Comparison of ENCODE assay signal across 2 cellular contexts in the genomic region with DNA sequence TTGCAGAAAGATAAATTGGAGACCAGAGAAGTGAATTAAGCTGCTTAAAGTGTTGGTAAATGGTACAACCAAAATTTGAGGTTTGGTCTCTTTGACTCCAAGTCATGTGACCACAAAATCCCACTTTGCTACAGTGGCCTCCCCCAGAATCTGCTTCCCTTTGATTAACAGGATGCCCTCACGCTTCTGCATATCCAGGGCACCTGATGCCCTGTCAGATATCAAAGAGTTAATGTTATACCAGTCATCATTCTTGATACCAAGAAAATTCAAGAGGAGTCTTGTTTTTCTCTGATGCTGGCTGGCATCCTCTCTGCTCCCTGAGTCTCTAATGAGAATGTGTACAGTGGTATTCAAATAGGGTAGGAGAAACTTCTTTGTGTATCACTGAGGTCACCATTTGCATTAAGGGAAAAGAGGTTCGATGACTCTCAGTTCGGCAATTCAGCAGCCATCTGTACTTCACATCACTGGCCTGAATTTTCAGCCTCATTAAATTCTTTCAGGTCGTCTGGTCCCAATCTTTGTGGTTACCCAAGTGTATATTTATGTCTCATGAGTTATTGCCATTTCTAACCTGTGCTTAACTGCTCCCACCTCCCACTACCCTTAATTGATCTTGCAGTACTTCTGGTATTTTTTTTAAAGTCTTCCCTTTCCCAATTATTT.
A peak's percentile ranks its signal among the peaks of the same experiment; 100 is the strongest.
TF ChIP-seq lines count a peak whose summit lies in the region.

No MANE protein-coding gene starts in this region.

TF ChIP-seq in WTC11, 78 proteins besides CTCF, POLR2A, EP300 and RAD21 (continues in another document):
- no peak for TF ChIP-seq ZNF396 (CRISPR knock-in tag; IDR thresholded peaks at IDR 0.05; ENCODE audit: borderline replicate concordance)
- no peak for TF ChIP-seq ZNF121 (CRISPR knock-in tag; IDR thresholded peaks at IDR 0.05)
- TF ChIP-seq SP1 (CRISPR knock-in tag; conservative IDR thresholded peaks at IDR 0.05), result peak; percentile 37; the same call in 1 of the 2 replicates
- TF ChIP-seq SMAD3 (CRISPR knock-in tag; IDR thresholded peaks at IDR 0.05; ENCODE audit: borderline replicate concordance), result peak; percentile 77
- no peak for TF ChIP-seq NR1H2 (CRISPR knock-in tag; IDR thresholded peaks at IDR 0.05)
- no peak for TF ChIP-seq NFE2L1 (CRISPR knock-in tag; IDR thresholded peaks at IDR 0.05)
- TF ChIP-seq, protein P1, sequence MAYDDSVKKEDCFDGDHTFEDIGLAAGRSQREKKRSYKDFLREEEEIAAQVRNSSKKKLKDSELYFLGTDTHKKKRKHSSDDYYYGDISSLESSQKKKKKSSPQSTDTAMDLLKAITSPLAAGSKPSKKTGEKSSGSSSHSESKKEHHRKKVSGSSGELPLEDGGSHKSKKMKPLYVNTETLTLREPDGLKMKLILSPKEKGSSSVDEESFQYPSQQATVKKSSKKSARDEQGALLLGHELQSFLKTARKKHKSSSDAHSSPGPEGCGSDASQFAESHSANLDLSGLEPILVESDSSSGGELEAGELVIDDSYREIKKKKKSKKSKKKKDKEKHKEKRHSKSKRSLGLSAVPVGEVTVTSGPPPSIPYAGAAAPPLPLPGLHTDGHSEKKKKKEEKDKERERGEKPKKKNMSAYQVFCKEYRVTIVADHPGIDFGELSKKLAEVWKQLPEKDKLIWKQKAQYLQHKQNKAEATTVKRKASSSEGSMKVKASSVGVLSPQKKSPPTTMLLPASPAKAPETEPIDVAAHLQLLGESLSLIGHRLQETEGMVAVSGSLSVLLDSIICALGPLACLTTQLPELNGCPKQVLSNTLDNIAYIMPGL (CRISPR knock-in tag; IDR thresholded peaks at IDR 0.05), result no peak
- peak; percentile 35; the same call in 1 of the 2 replicates for TF ChIP-seq ZNF671 (CRISPR knock-in tag; IDR thresholded peaks at IDR 0.05)
- TF ChIP-seq, protein P2, sequence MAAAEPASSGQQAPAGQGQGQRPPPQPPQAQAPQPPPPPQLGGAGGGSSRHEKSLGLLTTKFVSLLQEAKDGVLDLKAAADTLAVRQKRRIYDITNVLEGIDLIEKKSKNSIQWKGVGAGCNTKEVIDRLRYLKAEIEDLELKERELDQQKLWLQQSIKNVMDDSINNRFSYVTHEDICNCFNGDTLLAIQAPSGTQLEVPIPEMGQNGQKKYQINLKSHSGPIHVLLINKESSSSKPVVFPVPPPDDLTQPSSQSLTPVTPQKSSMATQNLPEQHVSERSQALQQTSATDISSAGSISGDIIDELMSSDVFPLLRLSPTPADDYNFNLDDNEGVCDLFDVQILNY (CRISPR knock-in tag; IDR thresholded peaks at IDR 0.05), result no peak
- 0 out of 2 replicates have a peak, but pooled peaks have one; percentile 34 for TF ChIP-seq GTF2I (CRISPR knock-in tag; conservative IDR thresholded peaks at IDR 0.05)
- TF ChIP-seq, protein P3, sequence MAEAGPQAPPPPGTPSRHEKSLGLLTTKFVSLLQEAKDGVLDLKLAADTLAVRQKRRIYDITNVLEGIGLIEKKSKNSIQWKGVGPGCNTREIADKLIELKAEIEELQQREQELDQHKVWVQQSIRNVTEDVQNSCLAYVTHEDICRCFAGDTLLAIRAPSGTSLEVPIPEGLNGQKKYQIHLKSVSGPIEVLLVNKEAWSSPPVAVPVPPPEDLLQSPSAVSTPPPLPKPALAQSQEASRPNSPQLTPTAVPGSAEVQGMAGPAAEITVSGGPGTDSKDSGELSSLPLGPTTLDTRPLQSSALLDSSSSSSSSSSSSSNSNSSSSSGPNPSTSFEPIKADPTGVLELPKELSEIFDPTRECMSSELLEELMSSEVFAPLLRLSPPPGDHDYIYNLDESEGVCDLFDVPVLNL (CRISPR knock-in tag; IDR thresholded peaks at IDR 0.05; ENCODE audit: borderline replicate concordance, low read depth), result no peak
- TF ChIP-seq, protein P4, sequence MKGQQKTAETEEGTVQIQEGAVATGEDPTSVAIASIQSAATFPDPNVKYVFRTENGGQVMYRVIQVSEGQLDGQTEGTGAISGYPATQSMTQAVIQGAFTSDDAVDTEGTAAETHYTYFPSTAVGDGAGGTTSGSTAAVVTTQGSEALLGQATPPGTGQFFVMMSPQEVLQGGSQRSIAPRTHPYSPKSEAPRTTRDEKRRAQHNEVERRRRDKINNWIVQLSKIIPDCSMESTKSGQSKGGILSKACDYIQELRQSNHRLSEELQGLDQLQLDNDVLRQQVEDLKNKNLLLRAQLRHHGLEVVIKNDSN (CRISPR knock-in tag; IDR thresholded peaks at IDR 0.05), result peak; percentile 57
- TF ChIP-seq CREB1 (CRISPR knock-in tag; IDR thresholded peaks at IDR 0.05), result no peak
- TF ChIP-seq TP53 (CRISPR knock-in tag; IDR thresholded peaks at IDR 0.05), result no peak
- TF ChIP-seq NFATC4 (CRISPR knock-in tag; IDR thresholded peaks at IDR 0.05), result no peak; the same call in none of the 2 replicates
- TF ChIP-seq TEAD1 (CRISPR knock-in tag; IDR thresholded peaks at IDR 0.05), result no peak
- TF ChIP-seq, protein P5, sequence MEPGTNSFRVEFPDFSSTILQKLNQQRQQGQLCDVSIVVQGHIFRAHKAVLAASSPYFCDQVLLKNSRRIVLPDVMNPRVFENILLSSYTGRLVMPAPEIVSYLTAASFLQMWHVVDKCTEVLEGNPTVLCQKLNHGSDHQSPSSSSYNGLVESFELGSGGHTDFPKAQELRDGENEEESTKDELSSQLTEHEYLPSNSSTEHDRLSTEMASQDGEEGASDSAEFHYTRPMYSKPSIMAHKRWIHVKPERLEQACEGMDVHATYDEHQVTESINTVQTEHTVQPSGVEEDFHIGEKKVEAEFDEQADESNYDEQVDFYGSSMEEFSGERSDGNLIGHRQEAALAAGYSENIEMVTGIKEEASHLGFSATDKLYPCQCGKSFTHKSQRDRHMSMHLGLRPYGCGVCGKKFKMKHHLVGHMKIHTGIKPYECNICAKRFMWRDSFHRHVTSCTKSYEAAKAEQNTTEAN (CRISPR knock-in tag; IDR thresholded peaks at IDR 0.05), result no peak
- peak; percentile 89; the same call in 1 of the 2 replicates for TF ChIP-seq ZNF416 (CRISPR knock-in tag; IDR thresholded peaks at IDR 0.05)
- TF ChIP-seq, protein P6, sequence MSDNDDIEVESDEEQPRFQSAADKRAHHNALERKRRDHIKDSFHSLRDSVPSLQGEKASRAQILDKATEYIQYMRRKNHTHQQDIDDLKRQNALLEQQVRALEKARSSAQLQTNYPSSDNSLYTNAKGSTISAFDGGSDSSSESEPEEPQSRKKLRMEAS (CRISPR knock-in tag; IDR thresholded peaks at IDR 0.05), result no peak
- TF ChIP-seq PRRX2 (CRISPR knock-in tag; IDR thresholded peaks at IDR 0.05), result peak; percentile 78; the same call in 1 of the 2 replicates
- TF ChIP-seq SMAD4 (CRISPR knock-in tag; IDR thresholded peaks at IDR 0.05), result no peak
- no peak for TF ChIP-seq ELF4 (CRISPR knock-in tag; IDR thresholded peaks at IDR 0.05; ENCODE audit: low read depth)
- no peak for TF ChIP-seq JUN (CRISPR knock-in tag; IDR thresholded peaks at IDR 0.05)

TF ChIP-seq in H1, 55 proteins besides CTCF, POLR2A, EP300 and RAD21:
- 0 out of 2 replicates have a peak, but pooled peaks have one; percentile 28 for TF ChIP-seq CREB1 (IDR thresholded peaks at IDR 0.05)
- TF ChIP-seq POLR2AphosphoS5 (IDR thresholded peaks at IDR 0.05; ENCODE audit: low read depth, low read length), result peak; percentile 79
- no peak for TF ChIP-seq EGR1 (IDR thresholded peaks at IDR 0.05; ENCODE audit: borderline replicate concordance, low read depth, low read length)
- peak; percentile 5 for TF ChIP-seq TAF7 (optimal IDR thresholded peaks at IDR 0.05; ENCODE audit: borderline replicate concordance, low read depth, low read length)
- TF ChIP-seq CHD2 (IDR thresholded peaks at IDR 0.05; ENCODE audit: low read length), result peak; percentile 37; the same call in 1 of the 2 replicates
- no peak for TF ChIP-seq HDAC6 (IDR thresholded peaks at IDR 0.05; ENCODE audit: low read depth, low read length)
